ENCODE assay signal across 24 cellular contexts in the genomic region with DNA sequence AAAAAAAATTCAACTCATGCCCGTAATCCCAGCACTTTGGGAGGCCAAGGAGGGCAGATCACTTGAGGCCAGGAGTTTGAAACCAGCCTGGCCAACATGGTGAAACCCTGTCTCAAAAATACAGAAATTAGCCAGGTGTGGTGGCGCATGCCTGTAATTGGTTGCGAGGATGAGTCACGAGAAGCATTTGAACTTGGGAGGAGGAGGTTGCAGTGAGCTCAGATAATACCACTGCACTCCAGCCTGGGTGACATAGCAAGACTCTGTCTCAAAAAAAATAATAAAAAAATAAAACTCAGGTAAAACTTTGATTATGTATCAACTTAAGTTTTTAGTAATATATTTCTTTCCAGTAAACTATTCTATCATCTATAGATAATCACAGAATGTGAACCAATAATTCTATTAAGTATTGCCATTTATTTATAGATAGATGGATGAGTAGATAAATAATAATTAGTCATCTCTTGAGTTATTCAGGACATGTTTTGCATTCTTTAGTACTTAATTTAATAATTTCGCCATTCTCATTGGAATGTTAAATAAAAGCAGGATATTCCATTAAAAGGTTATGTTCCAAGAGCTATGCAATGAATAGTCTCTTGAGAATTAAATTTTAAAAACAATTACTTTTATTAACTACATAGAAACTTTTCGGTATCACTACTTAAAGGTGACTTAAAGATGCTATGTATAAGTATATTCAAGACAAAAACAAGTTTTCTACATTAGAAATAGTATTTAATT. TPM values are rescaled to one million over a fixed set of nuclear protein-coding genes. Genes with fewer than 3 reads are reported as not detected.
DNase-seq lines count a peak whose midpoint lies in the region; ATAC-seq, FAIRE-seq and TF ChIP-seq lines count a peak whose summit lies in the region.
"Had no signal": no experiment of that assay in that cellular context is flagged by ENCODE, and none has a peak within 500 bp of the region (broad histone marks: within the 10 kb centered on the region; RNA-seq: fewer than 3 reads in every experiment).

No MANE protein-coding gene starts in this region.

- no peak overlapping the region for H2BK12ac ChIP-seq in trophoblast cell (ENCODE audit: low read length)

- H3K9me3 Mint-ChIP-seq in activated CD4-positive, alpha-beta T cell treated with anti-CD3 and anti-CD28 coated beads, Interleukin-2, amount 10 ng/mL, durations not matched to agents 24 days and 14 days: peaks cover 7% of the 10 kb centered on the region

- DNase-seq in RWPE1 (ENCODE audit: low spot score): peak; percentile 5
- peak in 1 of 4 experiments; percentile 17 for DNase-seq in K562 (ENCODE audit: extremely low read depth in 1 of 4, low spot score in 3 of 4)
- no peak for DNase-seq in frontal cortex (ENCODE audit: low spot score in 2 of 2)
- DNase-seq in trophoblast cell: peak; percentile 18 to 37
- no peak for DNase-seq in NCI-H446 (lab: John Stamatoyannopoulos, UW)
- DNase-seq in activated CD4-positive, alpha-beta T cell treated with anti-CD3 and anti-CD28 coated beads, Interleukin-2, amount 10 ng/mL, durations not matched to agents 24 days and 14 days: no peak
- DNase-seq: CD4-positive, CD25-positive, alpha-beta regulatory T cell; DMS153; DND-41; GOT3; HFFc6; NCI-H1048; NCI-H1417; NCI-H1694; NCI-H2029 treated with DMSO at 0.1 percent for 48 hours; NCI-H2227 treated with DMSO at 0.1 percent for 48 hours; NCI-H524 treated with DMSO at 0.1 percent for 48 hours; NCI-H774; SHP77 had no signal

- H3K4me3 Mint-ChIP-seq in activated CD4-positive, alpha-beta T cell treated with anti-CD3 and anti-CD28 coated beads, Interleukin-2, amount 10 ng/mL, durations not matched to agents 24 days and 14 days: no peak overlapping the region
- H3K4me3 Mint-ChIP-seq: CD4-positive, CD25-positive, alpha-beta regulatory T cell; HFFc6; IgD-negative memory B cell had no signal

- CTCF ChIA-PET in RWPE1 (lab: Yijun Ruan, JAX): interaction anchor here (0.7 kb wide), 1 partner anchor 515 kb away, joined by 3 read pairs; no protein-coding TSS in a partner anchor
- CTCF ChIA-PET in K562 (lab: Yijun Ruan, JAX; ENCODE audit: low intra/inter-chr PET ratio): no interaction called here

- no peak for TF ChIP-seq EP300 in K562 (IDR thresholded peaks at IDR 0.05; ENCODE audit: low read length)

- H4K20me1 ChIP-seq in K562 (replicated peaks; ENCODE audit: control insufficient read depth, insufficient read depth, low read length): no peaks in the 10 kb centered on the region

- H3K79me2 ChIP-seq in K562 (ENCODE audit: control insufficient read depth, insufficient read depth, low read length) (no peaks in the 10 kb centered on the region), trophoblast cell (ENCODE audit: control insufficient read depth, insufficient read depth, low read length, poor library complexity) (no peaks in the 10 kb centered on the region)

- H3K27me3 ChIP-seq in K562 (ENCODE audit: control insufficient read depth in 2 of 2, insufficient read depth in 2 of 2, low read length in 2 of 2) (no peaks in the 10 kb centered on the region), trophoblast cell (ENCODE audit: insufficient read depth, low read length) (no peaks in the 10 kb centered on the region)

- H3K27ac ChIP-seq in RWPE1 (no peak overlapping the region), K562 (ENCODE audit: extremely low read depth, low read depth, low read length) (no peak overlapping the region), trophoblast cell (ENCODE audit: low read depth, low read length) (no peak overlapping the region)
- H3K27ac ChIP-seq: HL-60 had no signal

- WGBS in K562 (ENCODE audit: insufficient coverage, low coverage, missing lambda C conversion rate): 10% methylated on average over 6 of the region's 6 CpGs
- no CpG with 5 or more reads among the region's 6 CpGs for WGBS in trophoblast cell (ENCODE audit: extremely low coverage, insufficient coverage, insufficient read length)

- no TSS peak for BruUV-seq in K562 (replicated peaks; lab: Mats Ljungman, UMichigan)

- H2BK5ac ChIP-seq in trophoblast cell (ENCODE audit: low read depth, low read length, poor library complexity): no peak overlapping the region

- H2AFZ ChIP-seq in K562 (ENCODE audit: low read depth, low read length) (no peak overlapping the region), trophoblast cell (ENCODE audit: insufficient read depth, low read length, poor library complexity) (no peak overlapping the region)

- no peak overlapping the region for H4K12ac ChIP-seq in trophoblast cell (ENCODE audit: low read depth, low read length)

- no peak for TF ChIP-seq POLR2A in K562 (conservative IDR thresholded peaks at IDR 0.05)

- H3K14ac ChIP-seq in trophoblast cell (ENCODE audit: low read length): no peak overlapping the region

- no peaks in the 10 kb centered on the region for H3K4me1 Mint-ChIP-seq in activated CD4-positive, alpha-beta T cell treated with anti-CD3 and anti-CD28 coated beads, Interleukin-2, amount 10 ng/mL, durations not matched to agents 24 days and 14 days

- intact Hi-C loops in K562 (cut with micrococcal nuclease): loop anchor here (10.0 kb wide), 1 partner anchor 465 kb away; no protein-coding TSS in a partner anchor
- intact Hi-C loops in activated CD4-positive, alpha-beta T cell treated with anti-CD3 and anti-CD28 coated beads, Interleukin-2, amount 10 ng/mL, durations not matched to agents 24 days and 14 days (cut with micrococcal nuclease): loop anchor here (5.0 kb wide), 1 partner anchor 752 kb away; no protein-coding TSS in a partner anchor

- no peak for TF ChIP-seq CTCF in RWPE1 (conservative IDR thresholded peaks at IDR 0.05; ENCODE audit: low read depth)
- no peak for TF ChIP-seq CTCF in K562 (IDR thresholded peaks at IDR 0.05 in 2 of 3, conservative IDR thresholded peaks at IDR 0.05 in 1 of 3; ENCODE audit: insufficient read depth in 2 of 3, low read depth in 1 of 3, low read length in 3 of 3)

- H3K23ac ChIP-seq in trophoblast cell (ENCODE audit: low read length): no peak overlapping the region

- no peaks in the 10 kb centered on the region for H3K36me3 Mint-ChIP-seq in activated CD4-positive, alpha-beta T cell treated with anti-CD3 and anti-CD28 coated beads, Interleukin-2, amount 10 ng/mL, durations not matched to agents 24 days and 14 days (ENCODE audit: low read depth)

- no peak for TF ChIP-seq RAD21 in K562 (CRISPR knock-in tag; conservative IDR thresholded peaks at IDR 0.05 in 1 of 2, IDR thresholded peaks at IDR 0.05 in 1 of 2)

- H3K4me1 ChIP-seq in K562 (replicated peaks in 1 of 2; ENCODE audit: control insufficient read depth in 2 of 2, insufficient read depth in 2 of 2, low read length in 2 of 2): no peaks in the 10 kb centered on the region
- no peaks in the 10 kb centered on the region for H3K4me1 ChIP-seq in trophoblast cell (ENCODE audit: control insufficient read depth in 1 of 2, insufficient read depth in 2 of 2, low read length in 2 of 2)
- H3K4me1 ChIP-seq: HAP-1 had no signal

- H3K27ac Mint-ChIP-seq in activated CD4-positive, alpha-beta T cell treated with anti-CD3 and anti-CD28 coated beads, Interleukin-2, amount 10 ng/mL, durations not matched to agents 24 days and 14 days: no peak overlapping the region
- H3K27ac Mint-ChIP-seq: CD4-positive, CD25-positive, alpha-beta regulatory T cell; HFFc6; IgD-negative memory B cell had no signal

- POLR2A ChIA-PET in RWPE1 (lab: Yijun Ruan, JAX; ENCODE audit: low non-redundant PET): no interaction called here
- POLR2A ChIA-PET in K562 (lab: Yijun Ruan, JAX): no interaction called here

- no peak overlapping the region for H4K8ac ChIP-seq in trophoblast cell (ENCODE audit: low read depth, low read length)

- FAIRE-seq in K562 (lab: Jason Lieb, UNC): no peak
- FAIRE-seq in frontal cortex (lab: Jason Lieb, UNC): peak; percentile 33
- FAIRE-seq: GM12892 had no signal

- no peak overlapping the region for H2BK120ac ChIP-seq in trophoblast cell (ENCODE audit: insufficient read depth, low read length, poor library complexity)

- no peak overlapping the region for H3K4ac ChIP-seq in trophoblast cell (ENCODE audit: low read depth, low read length)

- H3K79me1 ChIP-seq in trophoblast cell (ENCODE audit: low read length): no peaks in the 10 kb centered on the region

- H3K36me3 ChIP-seq in K562 (ENCODE audit: control insufficient read depth, insufficient read depth, low read length): no peaks in the 10 kb centered on the region
- no peaks in the 10 kb centered on the region for H3K36me3 ChIP-seq in trophoblast cell (ENCODE audit: control insufficient read depth in 1 of 2, insufficient read depth in 2 of 2, low read length in 2 of 2)
- H3K36me3 ChIP-seq: HAP-1 had no signal

- H3K9ac ChIP-seq in K562 (ENCODE audit: insufficient read depth in 1 of 2, low read depth in 2 of 2, low read length in 2 of 2): no peak overlapping the region
- H3K9ac ChIP-seq in trophoblast cell (ENCODE audit: low read length): no peak overlapping the region

- H3K18ac ChIP-seq in trophoblast cell (ENCODE audit: low read length): no peak overlapping the region

- H2AK5ac ChIP-seq in trophoblast cell (ENCODE audit: low read length): no peak overlapping the region

- H3K9me1 ChIP-seq in K562 (ENCODE audit: control insufficient read depth, insufficient read depth, low read length): no peaks in the 10 kb centered on the region

- in situ Hi-C loops in K562 (cut with MboI): no loop called here

- ATAC-seq in K562: no peak
- ATAC-seq in HG03432 (IDR thresholded peaks at IDR 0.05; ENCODE audit: unreplicated experiment): no peak

- H3K9me3 ChIP-seq in K562 (replicated peaks; ENCODE audit: control insufficient read depth, insufficient read depth, low read depth, low read length): no peaks in the 10 kb centered on the region
- H3K9me3 ChIP-seq in trophoblast cell (ENCODE audit: insufficient read depth, low read depth, low read length): no peaks in the 10 kb centered on the region
- H3K9me3 ChIP-seq: HAP-1 had no signal

- H3K4me2 ChIP-seq in K562 (ENCODE audit: insufficient read depth, low read length): no peak overlapping the region
- no peak overlapping the region for H3K4me2 ChIP-seq in trophoblast cell (ENCODE audit: low read length)

- no peaks in the 10 kb centered on the region for H3K27me3 Mint-ChIP-seq in activated CD4-positive, alpha-beta T cell treated with anti-CD3 and anti-CD28 coated beads, Interleukin-2, amount 10 ng/mL, durations not matched to agents 24 days and 14 days
- H3K27me3 Mint-ChIP-seq: CD4-positive, CD25-positive, alpha-beta regulatory T cell; IgD-negative memory B cell had no signal

- no peak overlapping the region for H3K4me3 ChIP-seq in K562
- H3K4me3 ChIP-seq in trophoblast cell (ENCODE audit: low read depth, low read length): no peak overlapping the region
- H3K4me3 ChIP-seq: HAP-1 had no signal

- H4K91ac ChIP-seq in trophoblast cell (ENCODE audit: low read depth, low read length): no peak overlapping the region

RNA-seq across cellular contexts. Expression of a gene that starts 48.7 kb away (rescaled TPM):
- total RNA-seq in K562 (2011; cell fraction: chromatin; rRNA removed; ENCODE audit: low replicate concordance): 42.1 and 65.6 TPM in 2 replicates
- total RNA-seq in K562 (2011; cell fraction: nucleolus; rRNA removed): 22.7 and 30.9 TPM in 2 replicates
- 32.0 and 35.1 TPM in 2 replicates for total RNA-seq in K562 (2011; cell fraction: nucleoplasm; rRNA removed)
- total RNA-seq in K562 (2014; rRNA removed) (6.4 and 6.8 TPM in 2 replicates), K562 (2014; rRNA removed; fragmentation: Illumina TruSeq; extraction: Trizol) (5.9 TPM in 2 replicates), K562 (2015; rRNA removed; fragmentation: Illumina TruSeq; extraction: Trizol) (5.3 and 5.7 TPM in 2 replicates), K562 (2021) (6.2 and 7.4 TPM in 2 replicates), frontal cortex (43.2 TPM)
- polyA plus RNA-seq in K562 (2011; rRNA removed) (4.6 and 5.5 TPM in 2 replicates), K562 (2014; fragmentation: Illumina TruSeq; extraction: Trizol) (2.7 and 3.4 TPM in 2 replicates), K562 (2014; fragmentation: Nextera tagmentation; extraction: Ambion mirVana) (1 to 10 TPM; 1.4 to 1.5 TPM), K562 (2014; rRNA removed) (1.6 and 3.0 TPM in 2 replicates)
- polyA plus RNA-seq in K562 (2011; cell fraction: cytosol; rRNA removed): 2.1 and 2.3 TPM in 2 replicates
- polyA plus RNA-seq in K562 (2011; cell fraction: nucleus; rRNA removed): 9.5 and 11.1 TPM in 2 replicates
- 2.4 and 3.3 TPM in 2 replicates for polyA plus RNA-seq in K562 (2012)
- polyA minus RNA-seq in K562 (2011; rRNA and poly(A)+ RNA removed): 19.7 and 24.2 TPM in 2 replicates
- 3.4 and 3.5 TPM in 2 replicates for polyA minus RNA-seq in K562 (2011; cell fraction: cytosol; rRNA and poly(A)+ RNA removed)
- 29.9 and 50.8 TPM in 2 replicates for polyA minus RNA-seq in K562 (2011; cell fraction: nucleus; rRNA and poly(A)+ RNA removed)
- 3.1 TPM in 2 replicates for polyA plus RNA-seq in trophoblast cell (2013)
- 6.0 and 8.9 TPM in 2 replicates for total RNA-seq in activated CD4-positive, alpha-beta T cell treated with anti-CD3 and anti-CD28 coated beads, Interleukin-2, amount 10 ng/mL, durations not matched to agents 24 days and 14 days

RNA-seq across cellular contexts. Expression of a gene that starts 49.2 kb away (rescaled TPM):
- total RNA-seq in K562 (2011; cell fraction: chromatin; rRNA removed; ENCODE audit: low replicate concordance): 56.9 and 127 TPM in 2 replicates
- total RNA-seq in K562 (2011; cell fraction: nucleolus; rRNA removed): 54.5 and 66.7 TPM in 2 replicates
- 86.7 and 146 TPM in 2 replicates for total RNA-seq in K562 (2011; cell fraction: nucleoplasm; rRNA removed)
- total RNA-seq in K562 (2014; rRNA removed) (191 and 222 TPM in 2 replicates), K562 (2014; rRNA removed; fragmentation: Illumina TruSeq; extraction: Trizol) (362 and 370 TPM in 2 replicates), K562 (2015; rRNA removed; fragmentation: Illumina TruSeq; extraction: Trizol) (267 and 277 TPM in 2 replicates), K562 (2021) (215 and 248 TPM in 2 replicates), frontal cortex (210 TPM)
- polyA plus RNA-seq in K562 (2011; rRNA removed) (405 and 439 TPM in 2 replicates), K562 (2014; fragmentation: Illumina TruSeq; extraction: Trizol) (244 and 284 TPM in 2 replicates), K562 (2014; fragmentation: Nextera tagmentation; extraction: Ambion mirVana) (1,000 to 10,000 TPM; 1,119 to 1,225 TPM), K562 (2014; rRNA removed) (283 and 284 TPM in 2 replicates)
- 122 and 268 TPM in 2 replicates for polyA plus RNA-seq in K562 (2011; cell fraction: cytosol; rRNA removed)
- polyA plus RNA-seq in K562 (2011; cell fraction: nucleus; rRNA removed): 59.4 and 132 TPM in 2 replicates
- polyA plus RNA-seq in K562 (2012): 213 and 266 TPM in 2 replicates
- 240 and 259 TPM in 2 replicates for polyA minus RNA-seq in K562 (2011; rRNA and poly(A)+ RNA removed)
- 89.5 and 90.5 TPM in 2 replicates for polyA minus RNA-seq in K562 (2011; cell fraction: cytosol; rRNA and poly(A)+ RNA removed)
- 51.8 and 115 TPM in 2 replicates for polyA minus RNA-seq in K562 (2011; cell fraction: nucleus; rRNA and poly(A)+ RNA removed)
- 154 and 165 TPM in 2 replicates for polyA plus RNA-seq in trophoblast cell (2013)
- total RNA-seq in activated CD4-positive, alpha-beta T cell treated with anti-CD3 and anti-CD28 coated beads, Interleukin-2, amount 10 ng/mL, durations not matched to agents 24 days and 14 days: 195 and 208 TPM in 2 replicates

Comparison
In these comparisons a context has a peak if more than half of its experiments do, and no peak if none do; other contexts are left out.
1. DNase-seq: peak in RWPE1 (single experiment) and trophoblast cell (2 of 2); none in frontal cortex (0 of 2), NCI-H446 (0 of 2) and activated CD4-positive, alpha-beta T cell treated with anti-CD3 and anti-CD28 coated beads, Interleukin-2, amount 10 ng/mL, durations not matched to agents 24 days and 14 days (single experiment).